ENCODE assay signal across 8 cellular contexts in the genomic region with DNA sequence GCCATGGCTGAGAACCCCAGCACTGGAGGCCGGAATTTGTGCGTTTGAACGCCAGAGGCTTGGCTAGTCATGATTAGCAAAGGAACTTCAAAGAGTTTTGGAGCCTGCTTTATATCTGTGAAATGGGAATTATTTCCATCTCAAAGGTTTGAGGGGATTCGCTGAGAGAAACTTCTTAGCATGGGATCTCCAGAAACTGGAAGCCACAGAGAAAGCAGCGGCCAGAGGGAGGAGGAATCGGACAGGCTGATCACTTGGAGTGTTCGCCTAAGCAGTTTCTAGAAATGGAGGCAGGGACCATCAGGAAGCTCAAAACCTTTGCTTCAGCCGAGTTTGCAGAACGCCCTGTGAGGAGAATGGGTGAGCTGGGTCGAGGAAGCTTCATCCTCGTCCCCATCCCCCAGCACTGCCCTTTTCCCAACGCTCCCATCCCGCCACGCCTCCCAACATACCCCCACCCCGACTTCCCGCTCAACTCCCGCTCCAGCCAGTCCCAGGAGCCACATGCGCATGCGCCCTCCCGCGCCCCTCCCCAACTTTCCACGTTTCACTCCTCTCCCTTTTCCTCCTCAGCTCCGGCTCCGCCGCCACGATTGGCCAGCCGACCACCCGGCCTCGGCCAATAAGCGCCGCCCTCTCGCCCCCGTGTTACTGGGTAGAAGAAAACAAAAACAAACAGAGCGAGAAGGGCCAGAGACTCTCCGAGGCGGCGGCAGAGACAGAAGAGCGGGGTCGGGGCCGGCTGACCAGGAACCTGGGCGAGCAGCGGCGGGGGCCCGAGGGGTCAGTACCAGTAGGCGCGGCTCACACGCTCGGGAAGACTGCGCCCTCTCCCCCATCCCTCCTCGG. TPM values are rescaled to one million over a fixed set of nuclear protein-coding genes. Genes with fewer than 3 reads are reported as not detected.
A peak's percentile ranks its signal among the peaks of the same experiment; 100 is the strongest.
DNase-seq lines count a peak whose midpoint lies in the region; ATAC-seq, FAIRE-seq and TF ChIP-seq lines count a peak whose summit lies in the region.

A gene (plus strand): TSS at position 693 of the 849 bp plus-strand sequence. CDS start 4,100 bp downstream, outside the sequence.

- TF ChIP-seq POLR2A in GM10847 (IDR thresholded peaks at IDR 0.05; ENCODE audit: extremely low read depth, insufficient read length) = peak; percentile 76

- intact Hi-C loops in Right ventricle myocardium inferior (cut with DNase I) = loop anchor here (2.0 to 5.0 kb wide), 3 partner anchors 47 to 114 kb away; a partner anchor contains a TSS
- intact Hi-C loops in pancreas (cut with DNase I) = no loop called here
- intact Hi-C loops in tibial artery (cut with DNase I; ENCODE audit: low total_unique reads) = loop anchor here (5.0 kb wide), 2 partner anchors 46 to 49 kb away; a partner anchor contains a TSS

- H3K4me3 Mint-ChIP-seq in activated naive CD8-positive, alpha-beta T cell treated with anti-CD3 and anti-CD28 coated beads, Interleukin-2, amount 50 U/mL, for 24 hours = peak within 1 kb of the TSS; percentile 86

- DNase-seq in NCI-H128 (lab: John Stamatoyannopoulos, UW; ENCODE audit: unreplicated experiment) (peak; percentile 90), SW480 (ENCODE audit: low spot score) (peak; percentile 96), Right ventricle myocardium inferior (ENCODE audit: missing footprints) (peak; percentile 100), pancreas (peak; percentile 99 to 100 (median 100)), tibial artery (peak; percentile 100)
- peak; percentile 98 for DNase-seq in activated naive CD8-positive, alpha-beta T cell treated with anti-CD3 and anti-CD28 coated beads, Interleukin-2, amount 50 U/mL, for 24 hours

- H3K4me3 ChIP-seq in pancreas = peak within 1 kb of the TSS; percentile 88 to 98 (median 96)
- H3K4me3 ChIP-seq in tibial artery = peak within 1 kb of the TSS; percentile 98 to 99

- H3K9me3 ChIP-seq in pancreas (no peaks in the 10 kb centered on the region), tibial artery (no peaks in the 10 kb centered on the region)

- ATAC-seq in HG02678 (IDR thresholded peaks at IDR 0.05; ENCODE audit: unreplicated experiment) (peak; percentile 72), Right ventricle myocardium inferior (peak; percentile 96), pancreas (peak; percentile 84 to 91 (median 86))
- peak; percentile 76 for ATAC-seq in activated naive CD8-positive, alpha-beta T cell treated with anti-CD3 and anti-CD28 coated beads, Interleukin-2, amount 50 U/mL, for 24 hours

- H3K27me3 ChIP-seq in pancreas (no peaks in the 10 kb centered on the region), tibial artery (no peaks in the 10 kb centered on the region)

- H3K4me1 Mint-ChIP-seq in activated naive CD8-positive, alpha-beta T cell treated with anti-CD3 and anti-CD28 coated beads, Interleukin-2, amount 50 U/mL, for 24 hours = peaks cover 73% of the 10 kb centered on the region

- H3K36me3 ChIP-seq in pancreas (peaks cover 0 to 7% (median 5%) of the 10 kb centered on the region in 3 donors), tibial artery (peaks cover 0 to 6% (median 0%) of the 10 kb centered on the region in 3 donors)

- peak within 1 kb of the TSS; percentile 92 for H3K27ac Mint-ChIP-seq in activated naive CD8-positive, alpha-beta T cell treated with anti-CD3 and anti-CD28 coated beads, Interleukin-2, amount 50 U/mL, for 24 hours

- WGBS in pancreas, 2 donors = 1% methylated on average over 42 to 50 of the region's 50 CpGs

- H3K4me1 ChIP-seq in pancreas (peaks cover 11 to 38% (median 24%) of the 10 kb centered on the region in 3 donors), tibial artery (peaks cover 0 to 48% (median 10%) of the 10 kb centered on the region in 4 donors)

- H3K27ac ChIP-seq in pancreas (peak within 1 kb of the TSS; percentile 96 to 100 (median 98)), tibial artery (peak within 1 kb of the TSS; percentile 100)

- H3K27me3 Mint-ChIP-seq in activated naive CD8-positive, alpha-beta T cell treated with anti-CD3 and anti-CD28 coated beads, Interleukin-2, amount 50 U/mL, for 24 hours = peaks cover 2% of the 10 kb centered on the region

- no peaks in the 10 kb centered on the region for H3K9me3 Mint-ChIP-seq in activated naive CD8-positive, alpha-beta T cell treated with anti-CD3 and anti-CD28 coated beads, Interleukin-2, amount 50 U/mL, for 24 hours

- TF ChIP-seq CTCF in pancreas (IDR thresholded peaks at IDR 0.05) = no peak
- no peak for TF ChIP-seq CTCF in tibial artery (IDR thresholded peaks at IDR 0.05)

- H3K36me3 Mint-ChIP-seq in activated naive CD8-positive, alpha-beta T cell treated with anti-CD3 and anti-CD28 coated beads, Interleukin-2, amount 50 U/mL, for 24 hours (ENCODE audit: low read depth) = peaks cover 7% of the 10 kb centered on the region

- FAIRE-seq in pancreas (lab: Jason Lieb, UNC) = peak; percentile 32

RNA-seq across cellular contexts. Expression of the gene that starts here (rescaled TPM):
- total RNA-seq in Right ventricle myocardium inferior = 71.6 TPM
- 100 to 1,000 TPM; 323 to 679 (median 523) TPM for total RNA-seq in pancreas
- polyA plus RNA-seq in pancreas = 100 to 1,000 TPM; 283 to 352 TPM

Comparison
In these comparisons a context has a peak if more than half of its experiments do, and no peak if none do; other contexts are left out.
1. Peak in every context shown above with its lines: DNase-seq, ATAC-seq, H3K4me3 ChIP-seq and H3K27ac ChIP-seq.
2. intact Hi-C loops: an anchor here in Right ventricle myocardium inferior (2.0 to 5.0 kb wide) and tibial artery (5.0 kb wide); none called in pancreas.